In genomic region chrX:9708923-9709553, GRCh38 we compare ENCODE assay signal across 8 cellular contexts. TPM values are rescaled to one million over a fixed set of nuclear protein-coding genes. Genes with fewer than 3 reads are reported as not detected.
A peak's percentile ranks its signal among the peaks of the same experiment; 100 is the strongest.
DNase-seq lines count a peak whose midpoint lies in the region; ATAC-seq and TF ChIP-seq lines count a peak whose summit lies in the region.

No MANE protein-coding gene starts in this region.

- H3K79me2 ChIP-seq in fibroblast of lung (ENCODE audit: control insufficient read depth, insufficient read depth, low read length) (no peaks in the 10 kb centered on the region), neural cell (replicated peaks; ENCODE audit: insufficient read depth, low read length) (no peaks in the 10 kb centered on the region)

- H3K4me1 ChIP-seq in Panc1 (ENCODE audit: control insufficient read depth, insufficient read depth, low read length) (no peaks in the 10 kb centered on the region), fibroblast of lung (ENCODE audit: control insufficient read depth, extremely low read depth, insufficient read depth, low read length) (no peaks in the 10 kb centered on the region)

- peaks cover 4 to 9% of the 10 kb centered on the region in 2 donors for H3K36me3 Mint-ChIP-seq in activated T-cell treated with anti-CD3 and anti-CD28 coated beads, Interleukin-2, amount 50 U/mL, for 72 hours (ENCODE audit: insufficient read depth in 2 of 2)

- H3K27me3 Mint-ChIP-seq in activated T-cell treated with anti-CD3 and anti-CD28 coated beads, Interleukin-2, amount 50 U/mL, for 72 hours (ENCODE audit: low read depth) = no peaks in the 10 kb centered on the region
- H3K27me3 Mint-ChIP-seq in stimulated activated naive CD8-positive, alpha-beta T cell treated with anti-CD3 and anti-CD28 coated beads, Interleukin-15, amount 100 ng/mL, for 72 hours = no peaks in the 10 kb centered on the region

- TF ChIP-seq EP300 in neural cell (conservative IDR thresholded peaks at IDR 0.05; ENCODE audit: poor library complexity, severe bottlenecking) = no peak

- TF ChIP-seq RAD21 in neural cell (conservative IDR thresholded peaks at IDR 0.05) = peak; percentile 88

- no peaks in the 10 kb centered on the region for H3F3A ChIP-seq in neural cell (ENCODE audit: insufficient read depth, low read length, poor library complexity, severe bottlenecking)

- H3K4me1 Mint-ChIP-seq in activated T-cell treated with anti-CD3 and anti-CD28 coated beads, Interleukin-2, amount 50 U/mL, for 72 hours (ENCODE audit: low read depth) = peaks cover 7% of the 10 kb centered on the region
- H3K4me1 Mint-ChIP-seq in stimulated activated naive CD8-positive, alpha-beta T cell treated with anti-CD3 and anti-CD28 coated beads, Interleukin-15, amount 100 ng/mL, for 72 hours = peaks cover 14% of the 10 kb centered on the region

- no peak overlapping the region for H3K4me3 Mint-ChIP-seq in activated T-cell treated with anti-CD3 and anti-CD28 coated beads, Interleukin-2, amount 50 U/mL, for 72 hours
- peak overlapping the region in 1 of 2 donors; percentile 11 for H3K4me3 Mint-ChIP-seq in stimulated activated naive CD8-positive, alpha-beta T cell treated with anti-CD3 and anti-CD28 coated beads, Interleukin-15, amount 100 ng/mL, for 72 hours

- H3K27me3 ChIP-seq in Panc1 (ENCODE audit: control insufficient read depth, insufficient read depth, low read length) (no peaks in the 10 kb centered on the region), fibroblast of lung (ENCODE audit: control insufficient read depth, insufficient read depth, low read length) (no peaks in the 10 kb centered on the region), neural cell (ENCODE audit: insufficient read depth, low read depth, low read length) (no peaks in the 10 kb centered on the region)

- H3K36me3 ChIP-seq in Panc1 (ENCODE audit: control insufficient read depth, insufficient read depth, low read length) (no peaks in the 10 kb centered on the region), fibroblast of lung (ENCODE audit: control insufficient read depth, insufficient read depth, low read length) (peaks cover 7% of the 10 kb centered on the region), neural cell (ENCODE audit: insufficient read depth, low read length) (no peaks in the 10 kb centered on the region)

- in situ Hi-C loops in Caki2 (cut with HindIII; ENCODE audit: low pct_unique_long_range_greater_than_20kb, low sequenced_read_pairs) = no loop called here
- in situ Hi-C loops in Panc1 (cut with HindIII; ENCODE audit: low pct_unique_long_range_greater_than_20kb, low sequenced_read_pairs) = no loop called here

- peak; percentile 87 for TF ChIP-seq CTCF in Panc1 (IDR thresholded peaks at IDR 0.05)
- peak; percentile 69 to 79 for TF ChIP-seq CTCF in fibroblast of lung (conservative IDR thresholded peaks at IDR 0.05 in 1 of 2, IDR thresholded peaks at IDR 0.05 in 1 of 2; ENCODE audit: low read depth in 1 of 2, low read length in 2 of 2)
- TF ChIP-seq CTCF in neural cell (IDR thresholded peaks at IDR 0.05; ENCODE audit: poor library complexity, severe bottlenecking) = peak; percentile 80

- no peaks in the 10 kb centered on the region for H3K9me2 ChIP-seq in neural cell (ENCODE audit: insufficient read depth, low read length)

- DNase-seq in Caki2 (ENCODE audit: low read depth) (peak; percentile 52), HuH-7.5 (ENCODE audit: low spot score) (peak; percentile 52), Panc1 (ENCODE audit: low read depth, low spot score) (peak; percentile 45), fibroblast of lung (ENCODE audit: low read depth in 2 of 2) (peak; percentile 41 to 66)
- DNase-seq in activated T-cell treated with anti-CD3 and anti-CD28 coated beads, Interleukin-2, amount 50 U/mL, for 72 hours = peak; percentile 74 to 78
- peak; percentile 60 to 69 for DNase-seq in stimulated activated naive CD8-positive, alpha-beta T cell treated with anti-CD3 and anti-CD28 coated beads, Interleukin-15, amount 100 ng/mL, for 72 hours

- peak; percentile 79 for ATAC-seq in GM21367 (IDR thresholded peaks at IDR 0.05; ENCODE audit: unreplicated experiment)
- ATAC-seq in Panc1 = peak; percentile 79; the same call in 1 of the 2 replicates
- ATAC-seq in activated T-cell treated with anti-CD3 and anti-CD28 coated beads, Interleukin-2, amount 50 U/mL, for 72 hours (replicated peaks in 1 of 2) = peak; percentile 78 to 83
- ATAC-seq in stimulated activated naive CD8-positive, alpha-beta T cell treated with anti-CD3 and anti-CD28 coated beads, Interleukin-15, amount 100 ng/mL, for 72 hours = peak; percentile 80

- POLR2A ChIA-PET in Panc1 (lab: Charles Lee) = no interaction called here

- BruUV-seq in Panc1 (replicated peaks; lab: Mats Ljungman, UMichigan) = no TSS peak

- CTCF ChIA-PET in Panc1 (lab: Charles Lee) = no interaction called here

- H4K20me1 ChIP-seq in fibroblast of lung (ENCODE audit: control insufficient read depth, extremely low read depth, insufficient read depth, low read length) (no peaks in the 10 kb centered on the region), neural cell (ENCODE audit: insufficient read depth) (no peaks in the 10 kb centered on the region)

- no peak overlapping the region for H2AFZ ChIP-seq in fibroblast of lung (ENCODE audit: low read length)
- no peak overlapping the region for H2AFZ ChIP-seq in neural cell (ENCODE audit: low read depth, low read length)

- H3K27ac ChIP-seq in Panc1 (ENCODE audit: low read length) = no peak overlapping the region
- H3K27ac ChIP-seq in fibroblast of lung (ENCODE audit: insufficient read depth, low read length) = no peak overlapping the region
- no peak overlapping the region for H3K27ac ChIP-seq in neural cell (ENCODE audit: low read length)

- no peaks in the 10 kb centered on the region for H3K9me3 Mint-ChIP-seq in activated T-cell treated with anti-CD3 and anti-CD28 coated beads, Interleukin-2, amount 50 U/mL, for 72 hours
- no peaks in the 10 kb centered on the region for H3K9me3 Mint-ChIP-seq in stimulated activated naive CD8-positive, alpha-beta T cell treated with anti-CD3 and anti-CD28 coated beads, Interleukin-15, amount 100 ng/mL, for 72 hours

- H3K9me3 ChIP-seq in Panc1 (ENCODE audit: control insufficient read depth, insufficient read depth, low read depth, low read length) (no peaks in the 10 kb centered on the region), fibroblast of lung (ENCODE audit: control insufficient read depth, insufficient read depth, low read depth, low read length) (no peaks in the 10 kb centered on the region), neural cell (ENCODE audit: low read length) (no peaks in the 10 kb centered on the region)

- intact Hi-C loops in Panc1 (cut with micrococcal nuclease; ENCODE audit: unreplicated experiment) = no loop called here

- H3K4me3 ChIP-seq in Panc1 (ENCODE audit: low read depth in 2 of 2, low read length in 2 of 2) (no peak overlapping the region), fibroblast of lung (replicated peaks in 1 of 4; ENCODE audit: control extremely low read depth in 1 of 4, insufficient read depth in 1 of 4, low read depth in 3 of 4, low read length in 4 of 4) (no peak overlapping the region), neural cell (ENCODE audit: low read length) (no peak overlapping the region)

- H3K9ac ChIP-seq in fibroblast of lung (ENCODE audit: insufficient read depth, low read length) (no peak overlapping the region), neural cell (ENCODE audit: low read length) (no peak overlapping the region)

- H3K4me2 ChIP-seq in fibroblast of lung (ENCODE audit: extremely low read depth, insufficient read depth, low read length) (no peak overlapping the region), neural cell (ENCODE audit: low read length) (no peak overlapping the region)

- H3K27ac Mint-ChIP-seq in activated T-cell treated with anti-CD3 and anti-CD28 coated beads, Interleukin-2, amount 50 U/mL, for 72 hours = no peak overlapping the region
- H3K27ac Mint-ChIP-seq in stimulated activated naive CD8-positive, alpha-beta T cell treated with anti-CD3 and anti-CD28 coated beads, Interleukin-15, amount 100 ng/mL, for 72 hours = peak overlapping the region; percentile 12 to 22

TF ChIP-seq in neural cell, 6 proteins besides CTCF, POLR2A, EP300 and RAD21:
- TF ChIP-seq SMC3 (conservative IDR thresholded peaks at IDR 0.05; ENCODE audit: poor library complexity) (peak; percentile 90), POLR2AphosphoS5 (IDR thresholded peaks at IDR 0.05) (no peak), REST (IDR thresholded peaks at IDR 0.05; ENCODE audit: borderline replicate concordance) (no peak)

RNA-seq across cellular contexts. Expression of gene GPR143, which starts 56.6 kb away (rescaled TPM):
- 0.49 and 3.8 TPM in 2 replicates for total RNA-seq in Caki2 (2014; rRNA removed; shearing (Covaris generic); ENCODE audit: low replicate concordance)
- total RNA-seq in Panc1 (2021; ENCODE audit: unreplicated experiment) (not detected), fibroblast of lung (under 0.01 TPM in 1 of 2 replicates, not detected in the other)
- polyA plus RNA-seq in Panc1 (2012; ENCODE audit: insufficient read length) = not detected
- total RNA-seq in activated T-cell treated with anti-CD3 and anti-CD28 coated beads, Interleukin-2, amount 50 U/mL, for 72 hours = not detected
- polyA plus RNA-seq in fibroblast of lung (0.07 TPM in 1 of 2 replicates, not detected in the other), neural cell (5.5 and 7.1 TPM in 2 replicates)
- polyA plus RNA-seq in fibroblast of lung (2012) = not detected in 2 replicates
- polyA minus RNA-seq in fibroblast of lung (ENCODE audit: low replicate concordance) (1.3 TPM in 1 of 2 replicates, not detected in the other), neural cell (4.6 and 4.9 TPM in 2 replicates)
